ENCODE assay signal across 18 cellular contexts in the genomic region with DNA sequence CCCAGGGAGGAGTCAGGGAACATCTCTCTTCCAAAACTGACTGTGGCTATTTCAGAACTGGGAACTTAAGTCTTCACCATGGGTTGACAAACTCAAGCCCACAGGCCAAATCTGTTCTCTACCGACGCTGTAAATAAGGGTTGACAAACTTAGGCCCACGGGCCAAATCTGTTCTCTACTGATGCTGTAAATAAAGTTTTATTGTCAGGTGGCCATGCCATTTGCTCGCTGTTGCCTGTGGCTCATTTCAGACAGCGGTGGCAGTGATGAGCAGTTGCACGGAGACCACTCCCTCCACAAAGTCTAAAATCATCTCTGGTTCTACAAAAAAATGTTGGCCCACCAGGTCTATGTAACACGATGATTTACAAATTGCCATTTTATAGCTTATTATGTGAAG.
A peak's percentile ranks its signal among the peaks of the same experiment; 100 is the strongest.
DNase-seq lines count a peak whose midpoint lies in the region; FAIRE-seq and TF ChIP-seq lines count a peak whose summit lies in the region.
"Had no signal": no experiment of that assay in that cellular context is flagged by ENCODE, and none has a peak within 500 bp of the region (broad histone marks: within the 10 kb centered on the region; RNA-seq: fewer than 3 reads in every experiment).

No MANE protein-coding gene starts in this region.

- CTCF ChIA-PET in H1 (lab: Charles Lee; ENCODE audit: partially characterized antibody): interaction anchor here (1.0 kb wide), 1 partner anchor 51 kb away, joined by 3 read pairs; no protein-coding TSS in a partner anchor
- CTCF ChIA-PET in MCF 10A (lab: Yijun Ruan, JAX): interaction anchor here (0.9 kb wide), 1 partner anchor 259 kb away, joined by 3 read pairs; no protein-coding TSS in a partner anchor

- H3K27me3 ChIP-seq in H1 (replicated peaks in 1 of 4; ENCODE audit: control insufficient read depth in 3 of 4, extremely low read depth in 1 of 4, insufficient read depth in 3 of 4, low read length in 3 of 4): no peaks in the 10 kb centered on the region
- no peaks in the 10 kb centered on the region for H3K27me3 ChIP-seq in HAP-1 (ENCODE audit: low read depth)

- no peak for TF ChIP-seq RAD21 in H1 (IDR thresholded peaks at IDR 0.05 in 1 of 2, conservative IDR thresholded peaks at IDR 0.05 in 1 of 2; ENCODE audit: low read depth in 2 of 2, low read length in 2 of 2)

- H3K27ac Mint-ChIP-seq in MCF 10A (ENCODE audit: low read depth, unreplicated experiment): no peak overlapping the region
- H3K27ac Mint-ChIP-seq: CD4-positive, alpha-beta memory T cell; HFFc6 had no signal

- H3K4me3 Mint-ChIP-seq in MCF 10A (ENCODE audit: unreplicated experiment): no peak overlapping the region
- H3K4me3 Mint-ChIP-seq: CD4-positive, alpha-beta memory T cell; HFFc6 had no signal

- no peaks in the 10 kb centered on the region for H3K79me2 ChIP-seq in H1 (ENCODE audit: control insufficient read depth in 1 of 2, insufficient read depth in 2 of 2, low read length in 2 of 2)

- no peak overlapping the region for H4K8ac ChIP-seq in H1 (ENCODE audit: extremely low read depth, insufficient read depth, low read length)

- no peaks in the 10 kb centered on the region for H3K36me3 ChIP-seq in H1 (ENCODE audit: control insufficient read depth in 2 of 4, insufficient read depth in 4 of 4, low read length in 3 of 4)
- no peaks in the 10 kb centered on the region for H3K36me3 ChIP-seq in HAP-1 (replicated peaks)

- peaks cover 0 to 7% (median 6%) of the 10 kb centered on the region in 4 experiments; a peak in 4 of 7 replicates for H3K4me1 ChIP-seq in H1 (replicated peaks in 1 of 4; ENCODE audit: control insufficient read depth in 3 of 4, insufficient read depth in 4 of 4, low read length in 3 of 4)
- H3K4me1 ChIP-seq in HAP-1: no peaks in the 10 kb centered on the region

- H3K4me3 ChIP-seq in H1 (ENCODE audit: extremely low read depth in 1 of 4, insufficient read depth in 2 of 4, low read depth in 3 of 4, low read length in 4 of 4) (no peak overlapping the region), HAP-1 (no peak overlapping the region)

- H3K56ac ChIP-seq in H1 (replicated peaks; ENCODE audit: insufficient read length, low read depth, low read length): no peak overlapping the region

- FAIRE-seq in H1 (lab: Jason Lieb, UNC) (no peak), GM19239 (lab: Jason Lieb, UNC) (no peak)
- FAIRE-seq: GM12891, GM18507 had no signal

- in situ Hi-C loops in HAP-1 (cut with MboI; ENCODE audit: low sequenced_read_pairs): no loop called here

- H2AK5ac ChIP-seq in H1 (ENCODE audit: low read depth, low read length): no peak overlapping the region

- no peak overlapping the region for H3K4ac ChIP-seq in H1 (replicated peaks; ENCODE audit: insufficient read length, low read depth, low read length)

- no peak overlapping the region for H3K9ac ChIP-seq in H1 (replicated peaks in 1 of 4; ENCODE audit: extremely low read depth in 1 of 4, low read depth in 3 of 4, low read length in 3 of 4)

- no peak overlapping the region for H2BK15ac ChIP-seq in H1 (ENCODE audit: low read length)

- no peak overlapping the region for H3K23ac ChIP-seq in H1 (ENCODE audit: insufficient read length)

- no peaks in the 10 kb centered on the region for H3K4me1 Mint-ChIP-seq in MCF 10A (ENCODE audit: insufficient read depth, unreplicated experiment)
- H3K4me1 Mint-ChIP-seq: CD4-positive, alpha-beta memory T cell had no signal

- no peak overlapping the region for H2BK120ac ChIP-seq in H1 (replicated peaks; ENCODE audit: low read depth, low read length)

- no peaks in the 10 kb centered on the region for H3K79me1 ChIP-seq in H1 (ENCODE audit: low read depth, low read length)

- no peak overlapping the region for H4K91ac ChIP-seq in H1 (replicated peaks; ENCODE audit: insufficient read length, low read length)

- H3K27ac ChIP-seq in angular gyrus (ENCODE audit: low read depth, low read length): peak overlapping the region; percentile 61
- H3K27ac ChIP-seq in H1 (ENCODE audit: low read depth, low read length): no peak overlapping the region

- H3K36me3 Mint-ChIP-seq in MCF 10A (ENCODE audit: insufficient read depth, unreplicated experiment): no peaks in the 10 kb centered on the region
- H3K36me3 Mint-ChIP-seq: CD4-positive, alpha-beta memory T cell had no signal

- H2BK20ac ChIP-seq in H1 (ENCODE audit: low read length): no peak overlapping the region

- H3K4me2 ChIP-seq in H1 (ENCODE audit: insufficient read depth in 1 of 2, low read depth in 2 of 2, low read length in 2 of 2): no peak overlapping the region

- H4K5ac ChIP-seq in H1 (ENCODE audit: insufficient read length, low read depth, low read length): no peak overlapping the region

- BruUV-seq in MCF 10A (replicated peaks; lab: Mats Ljungman, UMichigan): no TSS peak

- intact Hi-C loops in MCF 10A (cut with micrococcal nuclease): no loop called here

- TF ChIP-seq EP300 in H1 (IDR thresholded peaks at IDR 0.05; ENCODE audit: borderline replicate concordance in 1 of 2, low read depth in 2 of 2, low read length in 2 of 2): no peak

- no peak for TF ChIP-seq POLR2A in H1 (IDR thresholded peaks at IDR 0.05; ENCODE audit: control extremely low read depth in 1 of 2, low read depth in 2 of 2, low read length in 2 of 2)

- H2BK5ac ChIP-seq in H1 (ENCODE audit: low read depth, low read length): no peak overlapping the region

- H3K9me3 Mint-ChIP-seq in MCF 10A (ENCODE audit: unreplicated experiment): no peaks in the 10 kb centered on the region
- H3K9me3 Mint-ChIP-seq: CD4-positive, alpha-beta memory T cell had no signal

- H3K14ac ChIP-seq in H1 (ENCODE audit: insufficient read length): no peak overlapping the region

- 0 out of 2 replicates have a peak overlapping the region, but pooled peaks have one; percentile 7 for H2AFZ ChIP-seq in H1 (ENCODE audit: low read length)

- H2BK12ac ChIP-seq in H1 (ENCODE audit: low read depth, low read length): no peak overlapping the region

- H3K27me3 Mint-ChIP-seq in MCF 10A (ENCODE audit: insufficient read depth, unreplicated experiment): peaks cover 84% of the 10 kb centered on the region

- TF ChIP-seq CTCF in H1 (IDR thresholded peaks at IDR 0.05; ENCODE audit: control extremely low read depth in 1 of 3, insufficient read depth in 1 of 3, low read depth in 1 of 3, low read length in 3 of 3) (peak in 1 of 3 experiments; percentile 9; a peak in 1 of 4 replicates), MCF 10A (IDR thresholded peaks at IDR 0.05; ENCODE audit: unreplicated experiment) (no peak)

- POLR2A ChIA-PET in H1 (lab: Charles Lee; ENCODE audit: partially characterized antibody): no interaction called here
- POLR2A ChIA-PET in MCF 10A (lab: Yijun Ruan, JAX): no interaction called here

- H3K9me3 ChIP-seq in H1 (ENCODE audit: insufficient read depth in 2 of 2, low read depth in 1 of 2, low read length in 1 of 2) (no peaks in the 10 kb centered on the region), HAP-1 (no peaks in the 10 kb centered on the region)

- 88% methylated on average over 7 of the region's 7 CpGs; no CpG with 5 or more reads in 1 of the 2 experiments for WGBS in H1 (ENCODE audit: extremely low coverage in 1 of 2, insufficient coverage in 1 of 2, insufficient read length in 1 of 2, insufficient replicate concordance in 2 of 2, low coverage in 1 of 2, low lambda C conversion rate in 2 of 2, missing lambda C conversion rate in 1 of 2), 2 experiments

- H3K18ac ChIP-seq in H1 (ENCODE audit: extremely low read depth, low read length): no peak overlapping the region

- DNase-seq in NAMALWA (ENCODE audit: low spot score) (peak; percentile 6), H1 (ENCODE audit: low read depth in 1 of 2, low spot score in 2 of 2) (no peak), GM19239 (ENCODE audit: insufficient read length, low spot score) (no peak), MCF 10A (ENCODE audit: unreplicated experiment) (no peak), HAP-1 (ENCODE audit: low spot score in 2 of 2) (no peak)
- DNase-seq: C1 segment of cervical spinal cord; Calu3; CD4-positive, alpha-beta memory T cell; COR-L47; DMS53; DMS79 treated with DMSO at 0.1 percent for 48 hours; GF-D8; GOT3; H7; HFFc6 had no signal

- no peaks in the 10 kb centered on the region for H3K23me2 ChIP-seq in H1 (ENCODE audit: low read depth, low read length)

- H4K20me1 ChIP-seq in H1 (replicated peaks in 1 of 2; ENCODE audit: control insufficient read depth in 1 of 2, insufficient read depth in 2 of 2, low read length in 2 of 2): no peaks in the 10 kb centered on the region

TF ChIP-seq in H1, 55 proteins besides CTCF, POLR2A, EP300 and RAD21:
- TF ChIP-seq KDM5A (IDR thresholded peaks at IDR 0.05; ENCODE audit: low read length) (no peak), TCF12 (IDR thresholded peaks at IDR 0.05; ENCODE audit: low read depth, low read length) (no peak), CHD2 (IDR thresholded peaks at IDR 0.05; ENCODE audit: low read length) (no peak), MAFK (IDR thresholded peaks at IDR 0.05; ENCODE audit: low read depth, low read length) (no peak), BACH1 (IDR thresholded peaks at IDR 0.05; ENCODE audit: low read length) (no peak), FOSL1 (IDR thresholded peaks at IDR 0.05; ENCODE audit: insufficient read depth, low read depth, low read length) (no peak)
TF ChIP-seq in H1: peak in this region for 0.
